Comparison of ENCODE assay signal across 1 cellular context in the genomic region with DNA sequence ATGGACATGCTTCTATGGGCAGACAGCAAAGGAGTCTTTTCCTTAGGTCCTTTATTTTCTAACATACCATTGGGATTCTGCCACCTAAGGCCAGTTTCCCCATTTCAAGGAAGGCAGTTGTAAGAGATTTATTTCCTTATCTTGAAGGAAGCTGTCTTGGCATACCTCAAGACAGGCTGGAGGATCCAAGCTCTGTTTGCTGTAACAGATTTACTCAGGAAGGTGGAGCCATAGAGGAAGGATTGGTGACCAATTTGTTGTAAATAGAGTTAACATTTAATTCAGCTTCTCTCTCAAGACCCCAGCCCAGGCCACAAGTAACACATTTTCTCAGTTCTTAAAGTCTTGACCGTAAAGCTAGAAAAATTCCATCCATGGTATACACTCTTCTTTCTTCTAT.
TF ChIP-seq lines count a peak whose summit lies in the region.

No MANE protein-coding gene starts in this region.

TF ChIP-seq in H1, 55 proteins besides CTCF, POLR2A, EP300 and RAD21 (continued from another document):
- TF ChIP-seq SIN3A (conservative IDR thresholded peaks at IDR 0.05 in 1 of 2, IDR thresholded peaks at IDR 0.05 in 1 of 2; ENCODE audit: low read depth in 1 of 2, low read length in 2 of 2), result no peak
- TF ChIP-seq BRCA1 (IDR thresholded peaks at IDR 0.05; ENCODE audit: low read depth, low read length), result no peak
- no peak for TF ChIP-seq SIX5 (IDR thresholded peaks at IDR 0.05; ENCODE audit: low read depth, low read length)
TF ChIP-seq in H1: peak in this region for 0.
